Comparison of ENCODE assay signal across 8 cellular contexts in the genomic region with DNA sequence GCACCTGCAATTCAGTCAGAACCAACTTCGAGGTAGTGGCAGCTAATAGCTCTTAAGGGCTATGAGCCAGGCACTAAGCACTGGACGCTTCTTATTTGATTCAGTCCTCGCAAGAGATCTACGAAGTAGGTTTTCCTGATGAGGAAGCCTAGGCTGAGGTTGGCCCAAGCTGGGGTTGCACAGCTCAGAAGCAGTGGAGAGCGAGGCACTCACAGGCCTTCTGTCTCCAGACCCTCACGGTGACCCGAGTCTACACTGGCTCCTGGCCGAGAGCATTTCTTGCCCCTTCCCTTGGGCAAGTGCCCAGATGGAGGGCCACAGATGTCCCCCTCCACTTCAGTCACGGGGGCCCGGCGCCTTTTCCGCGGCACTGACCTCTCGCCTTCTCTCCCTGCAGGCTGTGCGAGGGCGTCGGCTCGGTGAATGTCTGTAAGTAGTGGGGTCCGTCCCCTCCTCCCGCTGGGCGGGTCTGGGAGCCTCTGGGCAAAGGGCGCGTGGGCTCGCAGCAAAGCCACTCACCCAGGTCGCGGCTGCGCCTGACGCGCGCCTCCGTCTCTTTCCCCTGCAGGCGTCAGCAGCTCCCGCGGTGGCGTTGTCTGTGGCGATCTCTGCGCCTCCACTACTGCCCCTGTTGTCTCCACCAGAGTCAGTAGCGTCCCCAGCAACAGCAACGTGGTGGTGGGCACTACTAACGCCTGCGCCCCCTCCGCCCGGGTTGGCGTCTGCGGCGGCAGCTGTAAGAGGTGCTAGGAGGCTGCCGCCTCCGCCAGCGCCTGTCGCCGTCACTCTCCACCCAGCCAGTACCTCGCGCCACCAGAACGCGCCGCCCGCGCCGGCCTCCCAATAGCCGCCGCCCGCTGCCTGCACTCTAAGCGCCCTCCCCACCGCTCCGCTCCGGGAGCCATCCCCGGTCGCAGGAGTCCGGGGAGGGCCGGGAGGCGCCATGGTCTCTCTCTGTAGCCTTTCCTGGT. TPM values are rescaled to one million over a fixed set of nuclear protein-coding genes. Genes with fewer than 3 reads are reported as not detected.
DNase-seq lines count a peak whose midpoint lies in the region; ATAC-seq, FAIRE-seq and TF ChIP-seq lines count a peak whose summit lies in the region.

No MANE protein-coding gene starts in this region.

- no peaks in the 10 kb centered on the region for H3K9me3 Mint-ChIP-seq in central memory CD8-positive, alpha-beta T cell

- peak overlapping the region in 1 of 2 donors; percentile 19 for H3K9ac ChIP-seq in kidney (ENCODE audit: low read length in 2 of 2)

- H3K27ac Mint-ChIP-seq in central memory CD8-positive, alpha-beta T cell (ENCODE audit: low read depth) = no peak overlapping the region

- H3K27ac ChIP-seq in SJCRH30 (peak overlapping the region; percentile 84), kidney (ENCODE audit: low read depth in 2 of 2, low read length in 2 of 2) (no peak overlapping the region), spleen (peak overlapping the region in 2 of 8 donors; percentile 5 to 18)

- peak overlapping the region; percentile 66 for H3K4me3 Mint-ChIP-seq in central memory CD8-positive, alpha-beta T cell

- H3K4me1 ChIP-seq in SJCRH30 = peaks cover 24% of the 10 kb centered on the region
- H3K4me1 ChIP-seq in kidney (ENCODE audit: control insufficient read depth in 1 of 2, insufficient read depth in 1 of 2, low read depth in 1 of 2, low read length in 2 of 2) = no peaks in the 10 kb centered on the region
- peaks cover 0 to 20% (median 11%) of the 10 kb centered on the region in 6 donors for H3K4me1 ChIP-seq in spleen

- no peaks in the 10 kb centered on the region for H3K27me3 ChIP-seq in SJCRH30
- peaks cover 4 to 75% (median 23%) of the 10 kb centered on the region in 7 donors for H3K27me3 ChIP-seq in spleen (replicated peaks in 1 of 7)

- intact Hi-C loops in kidney (cut with DNase I) = no loop called here
- intact Hi-C loops in spleen (cut with DNase I; ENCODE audit: low total_unique reads) = no loop called here

- peak; percentile 11 for TF ChIP-seq CTCF in kidney (IDR thresholded peaks at IDR 0.05; ENCODE audit: borderline replicate concordance, extremely low read depth, insufficient read depth)
- peak in 4 of 11 experiments; percentile 8 to 35 (median 26) for TF ChIP-seq CTCF in spleen (IDR thresholded peaks at IDR 0.05 in 8 of 11, conservative IDR thresholded peaks at IDR 0.05 in 3 of 11)

- peak; percentile 68 for ATAC-seq in central memory CD8-positive, alpha-beta T cell (replicated peaks; ENCODE audit: extremely low read depth, poor library complexity, severe bottlenecking)
- ATAC-seq in HG03354 (IDR thresholded peaks at IDR 0.05; ENCODE audit: poor library complexity, severe bottlenecking, unreplicated experiment) (no peak), HG03139 (IDR thresholded peaks at IDR 0.05; ENCODE audit: unreplicated experiment) (no peak)

- peak overlapping the region; percentile 62 for H3K4me3 ChIP-seq in SJCRH30
- H3K4me3 ChIP-seq in kidney (ENCODE audit: low read length in 2 of 2) = peak overlapping the region; percentile 20 to 52
- H3K4me3 ChIP-seq in spleen = peak overlapping the region in 6 of 8 donors; percentile 12 to 61 (median 30)

- 8 to 22% (median 9%) methylated on average over 36 to 71 of the region's 71 CpGs for whole genome bisulfite sequencing in spleen, 5 donors

- peaks cover 64% of the 10 kb centered on the region for H3K27me3 Mint-ChIP-seq in central memory CD8-positive, alpha-beta T cell

- peaks cover 21% of the 10 kb centered on the region for H3K4me1 Mint-ChIP-seq in central memory CD8-positive, alpha-beta T cell

- peak; percentile 10 for DNase-seq in activated gamma-delta T cell treated with Interleukin-2 at 50 U/mL for 16 hours
- no peak for DNase-seq in activated gamma-delta T cell (lab: John Stamatoyannopoulos, UW)
- peak; percentile 84 to 85 for DNase-seq in SJCRH30
- peak in 1 of 2 donors; percentile 20 for DNase-seq in central memory CD8-positive, alpha-beta T cell (ENCODE audit: low spot score in 2 of 2)
- peak; percentile 89 for DNase-seq in kidney
- peak; percentile 76 for DNase-seq in spleen

- no peaks in the 10 kb centered on the region for H3K36me3 Mint-ChIP-seq in central memory CD8-positive, alpha-beta T cell (ENCODE audit: insufficient read depth)

- FAIRE-seq in kidney (lab: Jason Lieb, UNC) = no peak

- no peaks in the 10 kb centered on the region for H3K36me3 ChIP-seq in SJCRH30
- H3K36me3 ChIP-seq in kidney (ENCODE audit: control insufficient read depth in 1 of 2, insufficient read depth in 2 of 2, low read length in 2 of 2) = no peaks in the 10 kb centered on the region
- no peaks in the 10 kb centered on the region for H3K36me3 ChIP-seq in spleen

- H3K9me3 ChIP-seq in SJCRH30 (replicated peaks) (no peaks in the 10 kb centered on the region), kidney (ENCODE audit: control insufficient read depth in 1 of 2, low read length in 2 of 2) (no peaks in the 10 kb centered on the region), spleen (no peaks in the 10 kb centered on the region)

- TF ChIP-seq POLR2A in spleen (IDR thresholded peaks at IDR 0.05) = no peak

RNA-seq across cellular contexts. Expression of a gene that starts 13.1 kb away (rescaled TPM):
- not detected in 2 replicates for total RNA-seq in SJCRH30 (2014; rRNA removed; shearing (Covaris generic))
- not detected for total RNA-seq in kidney
- polyA plus RNA-seq in kidney (ENCODE audit: insufficient read depth, low read depth, low replicate concordance) = not detected
- total RNA-seq in spleen = not detected
- polyA plus RNA-seq in spleen = not detected

RNA-seq across cellular contexts. Expression of a gene that starts 16.8 kb away (rescaled TPM):
- 0.06 TPM in 1 of 2 replicates, not detected in the other for total RNA-seq in SJCRH30 (2014; rRNA removed; shearing (Covaris generic))
- total RNA-seq in kidney (not detected), spleen (not detected)
- polyA plus RNA-seq in kidney (ENCODE audit: insufficient read depth, low read depth, low replicate concordance) (not detected), spleen (under 1 TPM in 2 of 3 donors, not detected in 1; 0.05 to 0.37 TPM)

RNA-seq across cellular contexts. Expression of a gene that starts 33.7 kb away (rescaled TPM):
- total RNA-seq in SJCRH30 (2014; rRNA removed; shearing (Covaris generic)) = 0.25 and 0.30 TPM in 2 replicates
- total RNA-seq in kidney (1.3 TPM), spleen (under 1 TPM in 2 of 7 donors, not detected in 5; 0.17 to 0.26 TPM)
- polyA plus RNA-seq in kidney (ENCODE audit: insufficient read depth, low read depth, low replicate concordance) (not detected), spleen (under 1 TPM in 2 of 3 donors, not detected in 1; 0.08 to 0.09 TPM)

RNA-seq across cellular contexts. Expression of a gene that starts 59.2 kb away (rescaled TPM):
- total RNA-seq in SJCRH30 (2014; rRNA removed; shearing (Covaris generic)) = not detected in 2 replicates
- total RNA-seq in kidney (not detected), spleen (under 1 TPM in 1 of 7 donors, not detected in 6; 0.52 TPM)
- polyA plus RNA-seq in kidney (ENCODE audit: insufficient read depth, low read depth, low replicate concordance) (0.58 TPM), spleen (not detected)
